Comparison of ENCODE assay signal across 9 cellular contexts in genomic region chr16:67393790-67394270, GRCh38. TPM values are rescaled to one million over a fixed set of nuclear protein-coding genes. Genes with fewer than 3 reads are reported as not detected.
DNase-seq lines count a peak whose midpoint lies in the region; ATAC-seq and TF ChIP-seq lines count a peak whose summit lies in the region.
"Had no signal": no experiment of that assay in that cellular context is flagged by ENCODE, and none has a peak within 500 bp of the region (broad histone marks: within the 10 kb centered on the region; RNA-seq: fewer than 3 reads in every experiment).

No MANE protein-coding gene starts in this region.

- no peak for TF ChIP-seq EP300 in transverse colon (IDR thresholded peaks at IDR 0.05; ENCODE audit: low read depth)

- H3K27me3 Mint-ChIP-seq in activated T-cell treated with anti-CD3 and anti-CD28 coated beads, Interleukin-2, amount 50 U/mL, for 72 hours (ENCODE audit: low read depth) = peaks cover 28% of the 10 kb centered on the region

- TF ChIP-seq CTCF in transverse colon (IDR thresholded peaks at IDR 0.05) (no peak), GM10266 (IDR thresholded peaks at IDR 0.05; ENCODE audit: control insufficient read depth, insufficient read depth, low read depth, missing control alignments) (no peak)

- H3K27me3 ChIP-seq in muscle layer of duodenum (ENCODE audit: low read depth, low read length) = no peaks in the 10 kb centered on the region
- H3K27me3 ChIP-seq in transverse colon = no peaks in the 10 kb centered on the region

- H3K36me3 ChIP-seq in muscle layer of duodenum (ENCODE audit: control insufficient read depth in 1 of 2, insufficient read depth in 2 of 2, low read length in 2 of 2) (no peaks in the 10 kb centered on the region), transverse colon (no peaks in the 10 kb centered on the region)

- WGBS in transverse colon (ENCODE audit: low coverage in 1 of 2), 2 donors = 36% methylated on average over 23 of the region's 24 CpGs; no CpG with 5 or more reads in 1 of the 2 donors

- H3K36me3 Mint-ChIP-seq in activated T-cell treated with anti-CD3 and anti-CD28 coated beads, Interleukin-2, amount 50 U/mL, for 72 hours (ENCODE audit: insufficient read depth in 2 of 2) = no peaks in the 10 kb centered on the region

- no peak overlapping the region for H3K27ac Mint-ChIP-seq in activated T-cell treated with anti-CD3 and anti-CD28 coated beads, Interleukin-2, amount 50 U/mL, for 72 hours

- DNase-seq in activated T-cell treated with anti-CD3 and anti-CD28 coated beads, Interleukin-2, amount 50 U/mL, for 72 hours = no peak
- DNase-seq in activated T-cell treated with anti-CD3 and anti-CD28 coated beads for 4 hours (no peak), dermis blood vessel endothelial cell (peak; percentile 30), transverse colon (no peak), GM10266 (ENCODE audit: extremely low spot score) (no peak), superior temporal gyrus (ENCODE audit: extremely low spot score) (no peak)

- no peaks in the 10 kb centered on the region for H3K9me3 Mint-ChIP-seq in activated T-cell treated with anti-CD3 and anti-CD28 coated beads, Interleukin-2, amount 50 U/mL, for 72 hours

- H3K4me3 ChIP-seq in muscle layer of duodenum (ENCODE audit: low read depth in 1 of 2, low read length in 2 of 2) (peak overlapping the region in 1 of 2 donors; percentile 97), transverse colon (peak overlapping the region in 3 of 4 donors; percentile 11 to 40 (median 31))

- intact Hi-C loops in transverse colon (cut with DNase I; ENCODE audit: low total_unique reads) = no loop called here

- H3K4me1 Mint-ChIP-seq in activated T-cell treated with anti-CD3 and anti-CD28 coated beads, Interleukin-2, amount 50 U/mL, for 72 hours (ENCODE audit: low read depth) = peaks cover 5% of the 10 kb centered on the region

- peak overlapping the region; percentile 67 to 83 for H3K4me3 Mint-ChIP-seq in activated T-cell treated with anti-CD3 and anti-CD28 coated beads, Interleukin-2, amount 50 U/mL, for 72 hours

- H3K9me3 ChIP-seq in muscle layer of duodenum (ENCODE audit: control insufficient read depth in 1 of 2, low read length in 2 of 2) = no peaks in the 10 kb centered on the region
- no peaks in the 10 kb centered on the region for H3K9me3 ChIP-seq in transverse colon

- TF ChIP-seq POLR2A in transverse colon (IDR thresholded peaks at IDR 0.05) = no peak

- in situ Hi-C loops in transverse colon (cut with MboI; ENCODE audit: low pct_ligation_motif_present in 1 of 4, low pct_unique_long_range_greater_than_20kb in 1 of 4, low sequenced_read_pairs in 3 of 4) = loop anchor here in 2 of 4 donors (25.0 kb wide), 2 partner anchors 107 to 432 kb away; partner anchors contain the start of genes CES3 (in 1 of the 2) and PLEKHG4 (in 1 of the 2)

- H3K4me1 ChIP-seq in muscle layer of duodenum (ENCODE audit: control insufficient read depth in 1 of 2, insufficient read depth in 2 of 2, low read length in 2 of 2) (peaks cover 9 to 84% of the 10 kb centered on the region in 2 donors), transverse colon (peaks cover 32 to 64% (median 46%) of the 10 kb centered on the region in 4 donors)

- H3K27ac ChIP-seq in muscle layer of duodenum (ENCODE audit: low read length) = peak overlapping the region; percentile 39
- peak overlapping the region; percentile 64 to 77 (median 74) for H3K27ac ChIP-seq in transverse colon

- peak in 1 of 2 donors; percentile 9 for ATAC-seq in activated T-cell treated with anti-CD3 and anti-CD28 coated beads, Interleukin-2, amount 50 U/mL, for 72 hours (replicated peaks in 1 of 2)
- no peak for ATAC-seq in HG03442 (IDR thresholded peaks at IDR 0.05; ENCODE audit: unreplicated experiment)
- ATAC-seq: HCT116 had no signal

RNA-seq across cellular contexts. Expression of gene TPPP3, which starts 0.5 kb away (rescaled TPM):
- under 1 TPM in 1 of 2 donors, not detected in 1; 0.16 TPM for total RNA-seq in activated T-cell treated with anti-CD3 and anti-CD28 coated beads, Interleukin-2, amount 50 U/mL, for 72 hours
- total RNA-seq in dermis blood vessel endothelial cell (0.19 TPM in 1 of 2 replicates, not detected in the other), transverse colon (10 to 100 TPM in 1 of 4 donors, 1 to 10 TPM in 2, not detected in 1; 3.5 to 20.9 (median 5.7) TPM)

RNA-seq across cellular contexts. Expression of gene ZDHHC1, which starts 22.4 kb away (rescaled TPM):
- total RNA-seq in activated T-cell treated with anti-CD3 and anti-CD28 coated beads, Interleukin-2, amount 50 U/mL, for 72 hours = 1 to 10 TPM; 1.9 to 2.1 TPM
- total RNA-seq in dermis blood vessel endothelial cell (3.7 and 6.3 TPM in 2 replicates), transverse colon (10 to 100 TPM in 2 of 4 donors, 1 to 10 TPM in 2; 7.1 to 36.3 (median 20.5) TPM)

RNA-seq across cellular contexts. Expression of gene HSD11B2, which starts 37.1 kb away (rescaled TPM):
- total RNA-seq in activated T-cell treated with anti-CD3 and anti-CD28 coated beads, Interleukin-2, amount 50 U/mL, for 72 hours = 1 to 10 TPM in 1 of 2 donors, under 1 TPM in 1; 0.53 to 1.1 TPM
- 0.23 TPM in 1 of 2 replicates, not detected in the other for total RNA-seq in dermis blood vessel endothelial cell
- 1,000 to 10,000 TPM in 1 of 4 donors, 100 to 1,000 TPM in 3; 667 to 1,081 (median 790) TPM for total RNA-seq in transverse colon

Comparison
In these comparisons a context has a peak if more than half of its experiments do, and no peak if none do; other contexts are left out.
1. RNA of gene HSD11B2, which starts 37.1 kb away (total RNA-seq): 667 to 1,081 TPM in transverse colon; 0.53 to 1.1 TPM in activated T-cell treated with anti-CD3 and anti-CD28 coated beads, Interleukin-2, amount 50 U/mL, for 72 hours and 0.23 TPM in dermis blood vessel endothelial cell; every median in the first group is over 100 times any median in the second.